Comparison of ENCODE assay signal across 8 cellular contexts in genomic region chr2:111900859-111901258, GRCh38. TPM values are rescaled to one million over a fixed set of nuclear protein-coding genes. Genes with fewer than 3 reads are reported as not detected.
DNase-seq lines count a peak whose midpoint lies in the region; ATAC-seq and TF ChIP-seq lines count a peak whose summit lies in the region.

No MANE protein-coding gene starts in this region.

- H3K9ac ChIP-seq in OCI-LY1 (ENCODE audit: low read length): no peak overlapping the region

- no peaks in the 10 kb centered on the region for H3K9me2 ChIP-seq in OCI-LY1 (ENCODE audit: low read depth, low read length)

- H3K9me3 ChIP-seq in heart right ventricle (no peaks in the 10 kb centered on the region), OCI-LY1 (ENCODE audit: low read length) (no peaks in the 10 kb centered on the region), esophagus muscularis mucosa (no peaks in the 10 kb centered on the region), sigmoid colon (no peaks in the 10 kb centered on the region)

- peaks cover 0 to 77% (median 61%) of the 10 kb centered on the region in 9 donors for H3K4me1 ChIP-seq in heart right ventricle
- peaks cover 21% of the 10 kb centered on the region for H3K4me1 ChIP-seq in OCI-LY1 (ENCODE audit: insufficient read depth, low read length, severe bottlenecking)
- peaks cover 40 to 67% (median 54%) of the 10 kb centered on the region in 4 donors for H3K4me1 ChIP-seq in esophagus muscularis mucosa
- H3K4me1 ChIP-seq in sigmoid colon: peaks cover 0 to 46% (median 30%) of the 10 kb centered on the region in 4 donors

- H2AFZ ChIP-seq in OCI-LY1 (ENCODE audit: low read length): no peak overlapping the region

- no peak for TF ChIP-seq POLR2A in esophagus muscularis mucosa (IDR thresholded peaks at IDR 0.05; ENCODE audit: low read depth)
- TF ChIP-seq POLR2A in sigmoid colon (IDR thresholded peaks at IDR 0.05): no peak

- peak in 1 of 2 donors; percentile 46 for DNase-seq in heart right ventricle
- no peak for DNase-seq in left cardiac atrium
- DNase-seq in esophagus muscularis mucosa (ENCODE audit: extremely low spot score): peak; percentile 90
- DNase-seq in sigmoid colon: no peak
- DNase-seq in GM03348 (ENCODE audit: low spot score): no peak
- no peak for DNase-seq in stimulated activated CD4-positive, alpha-beta T cell treated with anti-CD3 and anti-CD28 coated beads, Interleukin-4, amount 100 ng/mL, for 24 hours

- TF ChIP-seq EP300 in esophagus muscularis mucosa (IDR thresholded peaks at IDR 0.05) (no peak), sigmoid colon (IDR thresholded peaks at IDR 0.05) (no peak)

- no peak overlapping the region for H3K4me2 ChIP-seq in OCI-LY1 (ENCODE audit: low read length)

- H3K27me3 ChIP-seq in heart right ventricle (peaks cover 0 to 14% (median 0%) of the 10 kb centered on the region in 7 donors), OCI-LY1 (ENCODE audit: insufficient read depth, low read length) (peaks cover 3% of the 10 kb centered on the region; the same call in 1 of the 2 replicates), esophagus muscularis mucosa (no peaks in the 10 kb centered on the region), sigmoid colon (no peaks in the 10 kb centered on the region)

- 18 to 26% methylated on average over 3 of the region's 3 CpGs for WGBS in heart right ventricle, 2 donors
- 21% methylated on average over 3 of the region's 3 CpGs for WGBS in esophagus muscularis mucosa
- 13 to 31% methylated on average over 3 of the region's 3 CpGs for WGBS in sigmoid colon, 2 donors

- peak overlapping the region in 3 of 10 donors; percentile 11 to 95 (median 94) for H3K27ac ChIP-seq in heart right ventricle
- H3K27ac ChIP-seq in OCI-LY1 (ENCODE audit: low read depth, low read length, poor library complexity, severe bottlenecking): no peak overlapping the region
- peak overlapping the region; percentile 84 to 93 (median 89) for H3K27ac ChIP-seq in esophagus muscularis mucosa (replicated peaks in 1 of 4)
- peak overlapping the region; percentile 32 to 90 (median 88) for H3K27ac ChIP-seq in sigmoid colon

- H4K20me1 ChIP-seq in OCI-LY1 (ENCODE audit: insufficient read depth, low read length): no peaks in the 10 kb centered on the region

- H3K4me3 ChIP-seq in heart right ventricle (peak overlapping the region in 5 of 10 donors; percentile 3 to 96 (median 94)), OCI-LY1 (ENCODE audit: low read depth, low read length, poor library complexity, severe bottlenecking) (no peak overlapping the region), esophagus muscularis mucosa (peak overlapping the region; percentile 85 to 96 (median 93)), sigmoid colon (peak overlapping the region in 3 of 4 donors; percentile 6 to 80 (median 79))

- peak in 8 of 9 donors; percentile 11 to 66 (median 44) for TF ChIP-seq CTCF in heart right ventricle (IDR thresholded peaks at IDR 0.05)
- TF ChIP-seq CTCF in OCI-LY1 (IDR thresholded peaks at IDR 0.05; ENCODE audit: low read length): peak; percentile 38; the same call in 1 of the 2 replicates
- peak; percentile 21 to 31 (median 28) for TF ChIP-seq CTCF in esophagus muscularis mucosa (IDR thresholded peaks at IDR 0.05)
- peak in 1 of 4 experiments; percentile 27 for TF ChIP-seq CTCF in sigmoid colon (IDR thresholded peaks at IDR 0.05)

- peaks cover 4% of the 10 kb centered on the region; the same call in 1 of the 2 replicates for H3F3A ChIP-seq in OCI-LY1 (ENCODE audit: insufficient read depth, low read length)

- H3K79me2 ChIP-seq in OCI-LY1 (ENCODE audit: insufficient read depth, low read length): no peaks in the 10 kb centered on the region

- intact Hi-C loops in heart right ventricle (cut with DNase I): loop anchor here in 2 of 10 donors (5.0 to 10.0 kb wide), 2 partner anchors 46 to 54 kb away; no protein-coding TSS in a partner anchor
- intact Hi-C loops in left cardiac atrium (cut with DNase I): loop anchor here (5.0 to 10.0 kb wide), 2 partner anchors 46 to 74 kb away; no protein-coding TSS in a partner anchor
- intact Hi-C loops in esophagus muscularis mucosa (cut with DNase I): no loop called here
- intact Hi-C loops in sigmoid colon (cut with DNase I): no loop called here

- H3K36me3 ChIP-seq in heart right ventricle (peaks cover 0 to 6% (median 0%) of the 10 kb centered on the region in 9 donors), OCI-LY1 (ENCODE audit: insufficient read depth, low read length) (no peaks in the 10 kb centered on the region), esophagus muscularis mucosa (no peaks in the 10 kb centered on the region), sigmoid colon (no peaks in the 10 kb centered on the region)

- ATAC-seq in heart right ventricle (no peak), left cardiac atrium (no peak), HG02840 (IDR thresholded peaks at IDR 0.05; ENCODE audit: low FRiP score, unreplicated experiment) (no peak)

RNA-seq across cellular contexts. Expression of gene MERTK, which starts 2.5 kb away (rescaled TPM):
- total RNA-seq in heart right ventricle (1 to 10 TPM; 2.3 to 8.9 (median 3.9) TPM), left cardiac atrium (10 to 100 TPM; 11.8 to 12.6 TPM), esophagus muscularis mucosa (10 to 100 TPM; 19.9 to 31.0 (median 22.3) TPM), sigmoid colon (10 to 100 TPM; 14.4 to 31.6 (median 26.0) TPM)
- polyA plus RNA-seq in heart right ventricle (1 to 10 TPM; 3.0 to 4.5 TPM), sigmoid colon (1 to 10 TPM; 2.4 to 6.2 (median 5.1) TPM)

RNA-seq across cellular contexts. Expression of gene ANAPC1, which starts 16.9 kb away (rescaled TPM):
- total RNA-seq in heart right ventricle (10 to 100 TPM; 12.0 to 23.2 (median 19.4) TPM), left cardiac atrium (10 to 100 TPM; 15.7 to 19.3 TPM), esophagus muscularis mucosa (10 to 100 TPM; 27.7 to 45.7 (median 39.7) TPM), sigmoid colon (10 to 100 TPM; 23.4 to 42.4 (median 41.4) TPM)
- polyA plus RNA-seq in heart right ventricle (1 to 10 TPM; 3.9 to 4.4 TPM), sigmoid colon (10 to 100 TPM in 1 of 3 donors, 1 to 10 TPM in 2; 6.5 to 14.2 (median 8.4) TPM)

Comparison
In these comparisons a context has a peak if more than half of its experiments do, and no peak if none do; other contexts are left out.
1. intact Hi-C loops: an anchor here in left cardiac atrium (5.0 to 10.0 kb wide); none called in esophagus muscularis mucosa and sigmoid colon.